Comparison of ENCODE assay signal across 15 cellular contexts in the genomic region with DNA sequence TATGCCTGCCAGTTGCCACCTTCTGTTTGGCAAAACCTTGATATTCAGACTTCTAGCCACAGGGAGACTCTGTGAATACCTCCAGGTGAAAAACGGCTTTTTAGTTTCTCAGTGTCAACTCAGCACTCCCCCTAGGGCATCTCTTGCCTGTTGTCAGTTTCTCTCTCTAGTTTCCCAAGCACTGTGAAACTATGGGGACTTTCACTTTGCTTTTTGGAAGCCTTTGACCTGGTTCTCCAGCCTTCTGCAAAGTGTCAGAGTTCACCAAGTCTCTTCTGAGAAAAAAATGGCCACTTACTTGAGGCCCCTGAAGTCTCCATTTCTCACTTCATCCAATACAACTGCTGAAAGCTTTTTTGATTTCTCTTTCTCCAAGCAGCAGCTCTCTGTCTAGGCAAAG.
DNase-seq lines count a peak whose midpoint lies in the region; ATAC-seq lines count a peak whose summit lies in the region.
"Had no signal": no experiment of that assay in that cellular context is flagged by ENCODE, and none has a peak within 500 bp of the region (broad histone marks: within the 10 kb centered on the region; RNA-seq: fewer than 3 reads in every experiment).

No MANE protein-coding gene starts in this region.

- DNase-seq in activated naive CD8-positive, alpha-beta T cell treated with anti-CD3 and anti-CD28 coated beads, Interleukin-2, amount 50 U/mL, for 24 hours: no peak
- no peak for DNase-seq in NCI-H1694 treated with DMSO at 0.1 percent for 48 hours (lab: John Stamatoyannopoulos, UW)
- no peak for DNase-seq in OCI-M2 (lab: John Stamatoyannopoulos, UW; ENCODE audit: unreplicated experiment)
- DNase-seq in COR-L47 (lab: John Stamatoyannopoulos, UW): no peak
- DNase-seq: caudate nucleus; effector CD8-positive, alpha-beta T cell; islet precursor cell; SJCRH30; T-helper 9 cell had no signal

- peaks cover 73% of the 10 kb centered on the region for H3K4me1 Mint-ChIP-seq in activated naive CD8-positive, alpha-beta T cell (ENCODE audit: low read depth)
- peaks cover 25% of the 10 kb centered on the region for H3K4me1 Mint-ChIP-seq in activated naive CD8-positive, alpha-beta T cell treated with anti-CD3 and anti-CD28 coated beads, Interleukin-2, amount 50 U/mL, for 24 hours
- H3K4me1 Mint-ChIP-seq: memory B cell, neural progenitor cell had no signal

- no peak for ATAC-seq in activated naive CD8-positive, alpha-beta T cell treated with anti-CD3 and anti-CD28 coated beads, Interleukin-2, amount 50 U/mL, for 24 hours
- ATAC-seq in GM21390 (IDR thresholded peaks at IDR 0.05; ENCODE audit: unreplicated experiment): peak; percentile 83
- peak; percentile 69 for ATAC-seq in HG03565 (IDR thresholded peaks at IDR 0.05; ENCODE audit: unreplicated experiment)
- ATAC-seq in HG02840 (IDR thresholded peaks at IDR 0.05; ENCODE audit: low FRiP score, unreplicated experiment): no peak

- H3K27ac Mint-ChIP-seq in activated naive CD8-positive, alpha-beta T cell: peak overlapping the region; percentile 64
- no peak overlapping the region for H3K27ac Mint-ChIP-seq in activated naive CD8-positive, alpha-beta T cell treated with anti-CD3 and anti-CD28 coated beads, Interleukin-2, amount 50 U/mL, for 24 hours
- H3K27ac Mint-ChIP-seq: memory B cell, neural progenitor cell had no signal

- H3K27me3 Mint-ChIP-seq in activated naive CD8-positive, alpha-beta T cell: no peaks in the 10 kb centered on the region
- no peaks in the 10 kb centered on the region for H3K27me3 Mint-ChIP-seq in activated naive CD8-positive, alpha-beta T cell treated with anti-CD3 and anti-CD28 coated beads, Interleukin-2, amount 50 U/mL, for 24 hours
- H3K27me3 Mint-ChIP-seq: memory B cell had no signal

- H3K4me3 Mint-ChIP-seq in activated naive CD8-positive, alpha-beta T cell: peak overlapping the region; percentile 19
- H3K4me3 Mint-ChIP-seq in activated naive CD8-positive, alpha-beta T cell treated with anti-CD3 and anti-CD28 coated beads, Interleukin-2, amount 50 U/mL, for 24 hours: no peak overlapping the region
- H3K4me3 Mint-ChIP-seq: memory B cell, neural progenitor cell had no signal

- H3K9me3 Mint-ChIP-seq in activated naive CD8-positive, alpha-beta T cell (ENCODE audit: low read depth): no peaks in the 10 kb centered on the region
- H3K9me3 Mint-ChIP-seq in activated naive CD8-positive, alpha-beta T cell treated with anti-CD3 and anti-CD28 coated beads, Interleukin-2, amount 50 U/mL, for 24 hours: peaks cover 5% of the 10 kb centered on the region

- H3K36me3 Mint-ChIP-seq in activated naive CD8-positive, alpha-beta T cell: peaks cover 24% of the 10 kb centered on the region
- peaks cover 57% of the 10 kb centered on the region for H3K36me3 Mint-ChIP-seq in activated naive CD8-positive, alpha-beta T cell treated with anti-CD3 and anti-CD28 coated beads, Interleukin-2, amount 50 U/mL, for 24 hours (ENCODE audit: low read depth)
- H3K36me3 Mint-ChIP-seq: memory B cell, neural progenitor cell had no signal

Comparison
In these comparisons a context has a peak if more than half of its experiments do, and no peak if none do; other contexts are left out.
1. ATAC-seq: peak in GM21390 (single experiment) and HG03565 (single experiment); none in activated naive CD8-positive, alpha-beta T cell treated with anti-CD3 and anti-CD28 coated beads, Interleukin-2, amount 50 U/mL, for 24 hours (single experiment) and HG02840 (single experiment).